In the genomic region with DNA sequence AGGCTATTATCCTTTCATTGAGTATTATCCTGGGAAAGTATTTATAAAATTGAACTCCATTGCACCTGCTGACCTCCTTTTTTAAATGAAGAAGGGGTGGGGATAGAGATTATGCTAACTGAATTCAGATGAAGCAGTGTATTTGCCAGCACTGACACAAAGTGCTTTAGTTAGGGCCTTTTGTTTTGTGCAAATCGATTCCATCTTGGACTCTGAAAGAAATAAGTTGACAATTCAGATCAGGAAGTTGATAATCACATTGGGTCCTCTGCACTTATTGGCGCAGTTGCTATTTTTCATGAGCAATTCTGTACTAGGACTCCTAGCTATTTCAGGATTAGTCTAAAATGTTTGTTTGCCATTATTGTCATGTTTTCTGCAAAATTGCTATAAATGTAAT, we compare ENCODE assay signal across 18 cellular contexts.
"Had no signal": no experiment of that assay in that cellular context is flagged by ENCODE, and none has a peak within 500 bp of the region (broad histone marks: within the 10 kb centered on the region; RNA-seq: fewer than 3 reads in every experiment).

No MANE protein-coding gene starts in this region.

- H3K4me1 ChIP-seq: breast epithelium, tibial artery had no signal

- FAIRE-seq: endothelial cell of umbilical vein had no signal

- H3K27me3 ChIP-seq: ascending aorta, breast epithelium, hepatocyte, left lung, tibial artery had no signal

- H3K4me2 ChIP-seq: hepatocyte had no signal

- H3K79me2 ChIP-seq: hepatocyte had no signal

- H2AFZ ChIP-seq: hepatocyte had no signal

- H3K9me3 ChIP-seq: ascending aorta, breast epithelium, left lung, tibial artery had no signal

- H3K36me3 ChIP-seq: breast epithelium, left lung had no signal

- H3K27ac ChIP-seq: ascending aorta, breast epithelium, hepatocyte, left lung, tibial artery had no signal

- H3K4me3 ChIP-seq: ascending aorta, breast epithelium, hepatocyte, left lung, tibial artery had no signal

- ATAC-seq: activated CD8-positive, alpha-beta T cell treated with anti-CD3 and anti-CD28 coated beads, Interleukin-2, amount 10 ng/mL, durations not matched to agents 7 days and 5 days; left lung had no signal

- DNase-seq: activated B cell treated with CpG ODN at 0.5 μM for 24 hours; activated CD4-positive, alpha-beta T cell treated with anti-CD3 and anti-CD28 coated beads for 48 hours; activated CD8-positive, alpha-beta T cell treated with anti-CD3 and anti-CD28 coated beads, Interleukin-2, amount 10 ng/mL, durations not matched to agents 7 days and 5 days; activated naive CD4-positive, alpha-beta T cell treated with anti-CD3 and anti-CD28 coated beads, Interleukin-2, amount 10 ng/mL, durations not matched to agents 7 days and 5 days; activated T-cell treated with anti-CD3 and anti-CD28 coated beads, Interleukin-2, amount 50 U/mL, for 24 hours; effector memory CD4-positive, alpha-beta T cell; islet precursor cell; left lung; mammary epithelial cell; stimulated activated CD4-positive, alpha-beta T cell treated with anti-CD3 and anti-CD28 coated beads, Interleukin-2, amount 100 ng/mL, for 24 hours; stimulated activated naive CD4-positive, alpha-beta T cell treated with Interleukin-2 at 50 U/mL for 16 hours; T-helper 1 cell; T-helper 9 cell; tibial artery had no signal
